Comparison of ENCODE assay signal across 1 cellular context in genomic region chr10:21511931-21512330, GRCh38.
TF ChIP-seq lines count a peak whose summit lies in the region.

No MANE protein-coding gene starts in this region.

TF ChIP-seq in WTC11, 78 proteins besides CTCF, POLR2A, EP300 and RAD21 (continued from another document):
- TF ChIP-seq ZNF416 (CRISPR knock-in tag; IDR thresholded peaks at IDR 0.05) (no peak), TEAD4 (CRISPR knock-in tag; IDR thresholded peaks at IDR 0.05) (no peak), SMAD4 (CRISPR knock-in tag; IDR thresholded peaks at IDR 0.05) (no peak)
- TF ChIP-seq, protein P1, sequence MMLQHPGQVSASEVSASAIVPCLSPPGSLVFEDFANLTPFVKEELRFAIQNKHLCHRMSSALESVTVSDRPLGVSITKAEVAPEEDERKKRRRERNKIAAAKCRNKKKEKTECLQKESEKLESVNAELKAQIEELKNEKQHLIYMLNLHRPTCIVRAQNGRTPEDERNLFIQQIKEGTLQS (CRISPR knock-in tag; conservative IDR thresholded peaks at IDR 0.05), result no peak
